24 cellular contexts compared by ENCODE assay signal in genomic region chr22:35905894-35906293, GRCh38.
DNase-seq lines count a peak whose midpoint lies in the region; ATAC-seq, FAIRE-seq and TF ChIP-seq lines count a peak whose summit lies in the region.
"Had no signal": no experiment of that assay in that cellular context is flagged by ENCODE, and none has a peak within 500 bp of the region (broad histone marks: within the 10 kb centered on the region; RNA-seq: fewer than 3 reads in every experiment).

No MANE protein-coding gene starts in this region.

- H3K27ac ChIP-seq in DOHH2 (ENCODE audit: low read depth, low read length) (peak overlapping the region; percentile 75), astrocyte (ENCODE audit: low read depth, low read length) (no peak overlapping the region), psoas muscle (peak overlapping the region; percentile 39), transverse colon (no peak overlapping the region)
- H3K27ac ChIP-seq: GM23248, HL-60, SJSA1 had no signal

- TF ChIP-seq CTCF in DOHH2 (IDR thresholded peaks at IDR 0.05; ENCODE audit: low read depth, low read length, poor library complexity, severe bottlenecking) (no peak), HFFc6 (IDR thresholded peaks at IDR 0.05) (no peak), astrocyte (IDR thresholded peaks at IDR 0.05; ENCODE audit: insufficient read depth, low read depth, low read length) (no peak), psoas muscle (IDR thresholded peaks at IDR 0.05) (no peak), nephron progenitor cell (IDR thresholded peaks at IDR 0.05) (no peak), transverse colon (IDR thresholded peaks at IDR 0.05) (no peak)

- FAIRE-seq in astrocyte (lab: Jason Lieb, UNC) = no peak
- FAIRE-seq: GM12891 had no signal

- TF ChIP-seq EP300 in transverse colon (IDR thresholded peaks at IDR 0.05; ENCODE audit: low read depth) = no peak

- WGBS in psoas muscle, 3 donors = 93 to 100% (median 97%) methylated on average over 1 of the region's 1 CpG
- WGBS in transverse colon (ENCODE audit: low coverage in 1 of 2), 2 donors = 93 to 97% methylated on average over 1 of the region's 1 CpG

- H3K9ac ChIP-seq in astrocyte (ENCODE audit: low read length) = no peak overlapping the region
- H3K9ac ChIP-seq: GM23248 had no signal

- H3K4me1 Mint-ChIP-seq in HFFc6 (ENCODE audit: low read depth) (peaks cover 67% of the 10 kb centered on the region), astrocyte (ENCODE audit: low read depth, unreplicated experiment) (peaks cover 33% of the 10 kb centered on the region), nephron progenitor cell (peaks cover 45% of the 10 kb centered on the region)

- ATAC-seq in psoas muscle = no peak
- ATAC-seq: Panc1 had no signal

- H4K20me1 ChIP-seq in DOHH2 (ENCODE audit: control insufficient read depth, insufficient read depth, low read depth, low read length) (no peaks in the 10 kb centered on the region), astrocyte (ENCODE audit: insufficient read depth, low read length) (peaks cover 43% of the 10 kb centered on the region)

- H3K27ac Mint-ChIP-seq in HFFc6 (0 out of 2 replicates have a peak overlapping the region, but pooled peaks have one; percentile 24), astrocyte (ENCODE audit: unreplicated experiment) (no peak overlapping the region), nephron progenitor cell (no peak overlapping the region)
- H3K27ac Mint-ChIP-seq: CD4-positive, alpha-beta T cell; H9 had no signal

- peak overlapping the region; percentile 42 for H3K4me3 ChIP-seq in DOHH2 (ENCODE audit: low read length)
- H3K4me3 ChIP-seq in astrocyte (ENCODE audit: insufficient read depth, low read depth, low read length) = no peak overlapping the region
- H3K4me3 ChIP-seq in psoas muscle = no peak overlapping the region
- H3K4me3 ChIP-seq in transverse colon = no peak overlapping the region
- H3K4me3 ChIP-seq: GM23248, SJSA1 had no signal

- H3K79me2 ChIP-seq in DOHH2 (ENCODE audit: control insufficient read depth, low read length) (peaks cover 97% of the 10 kb centered on the region), astrocyte (ENCODE audit: insufficient read depth, low read length) (peaks cover 70% of the 10 kb centered on the region)

- no peaks in the 10 kb centered on the region for H3K9me2 ChIP-seq in DOHH2 (replicated peaks; ENCODE audit: control insufficient read depth, low read length)

- H3K36me3 ChIP-seq in DOHH2 (ENCODE audit: control insufficient read depth, low read length) (peaks cover 4% of the 10 kb centered on the region; the same call in 1 of the 2 replicates), astrocyte (ENCODE audit: insufficient read depth, low read length) (no peaks in the 10 kb centered on the region), psoas muscle (ENCODE audit: insufficient read depth in 1 of 2, low read depth in 1 of 2) (no peaks in the 10 kb centered on the region), transverse colon (no peaks in the 10 kb centered on the region)
- H3K36me3 ChIP-seq: SJSA1 had no signal

- H2AFZ ChIP-seq in astrocyte (ENCODE audit: low read depth, low read length) = no peak overlapping the region
- H2AFZ ChIP-seq: GM23248 had no signal

- DNase-seq in HFFc6 (no peak), astrocyte (ENCODE audit: low read depth) (peak; percentile 42), psoas muscle (no peak), nephron progenitor cell (no peak), C1 segment of cervical spinal cord (lab: John Stamatoyannopoulos, UW) (no peak), transverse colon (no peak)
- DNase-seq: CD4-positive, alpha-beta T cell; COR-L47; DMS 273 treated with DMSO at 0.1 percent for 48 hours; DND-41; GM23248; H9; KBM-7; MM.1S; NCI-H1048; NCI-H1417 treated with DMSO at 0.1 percent for 48 hours; NCI-H187; NCI-H2107; NCI-H510A had no signal

- H3K9me3 ChIP-seq in DOHH2 (ENCODE audit: control insufficient read depth, insufficient read depth, low read length) (no peaks in the 10 kb centered on the region), astrocyte (ENCODE audit: insufficient read depth, low read depth, low read length) (no peaks in the 10 kb centered on the region), psoas muscle (no peaks in the 10 kb centered on the region), transverse colon (no peaks in the 10 kb centered on the region)
- H3K9me3 ChIP-seq: SJSA1 had no signal

- H3K9me3 Mint-ChIP-seq in HFFc6 (no peaks in the 10 kb centered on the region), astrocyte (ENCODE audit: unreplicated experiment) (no peaks in the 10 kb centered on the region), nephron progenitor cell (no peaks in the 10 kb centered on the region)
- H3K9me3 Mint-ChIP-seq: CD4-positive, alpha-beta T cell; H9 had no signal

- TF ChIP-seq POLR2A in transverse colon (IDR thresholded peaks at IDR 0.05) = no peak

- intact Hi-C loops in psoas muscle (cut with DNase I) = no loop called here
- intact Hi-C loops in transverse colon (cut with DNase I; ENCODE audit: low total_unique reads) = no loop called here

- in situ Hi-C loops in transverse colon (cut with MboI; ENCODE audit: low pct_ligation_motif_present in 1 of 4, low pct_unique_long_range_greater_than_20kb in 1 of 4, low sequenced_read_pairs in 3 of 4) = loop anchor here in 1 of 4 donors (25.0 kb wide), 1 partner anchor 269 kb away; the partner anchor contains the start of gene APOL6

- H3K27me3 Mint-ChIP-seq in HFFc6 (ENCODE audit: insufficient read depth) (no peaks in the 10 kb centered on the region; the same call in 1 of the 2 replicates), astrocyte (ENCODE audit: low read depth, unreplicated experiment) (no peaks in the 10 kb centered on the region), nephron progenitor cell (ENCODE audit: low read depth, poor library complexity) (no peaks in the 10 kb centered on the region)
- H3K27me3 Mint-ChIP-seq: CD4-positive, alpha-beta T cell had no signal

- no peaks in the 10 kb centered on the region for H3K27me3 ChIP-seq in DOHH2 (ENCODE audit: control insufficient read depth, low read length)
- H3K27me3 ChIP-seq in astrocyte (ENCODE audit: insufficient read depth, low read length) = no peaks in the 10 kb centered on the region
- H3K27me3 ChIP-seq in psoas muscle (ENCODE audit: insufficient read depth in 3 of 3, low read length in 2 of 3) = peaks cover 0 to 6% (median 0%) of the 10 kb centered on the region in 3 donors
- no peaks in the 10 kb centered on the region for H3K27me3 ChIP-seq in transverse colon
- H3K27me3 ChIP-seq: SJSA1 had no signal

- H3K4me2 ChIP-seq in DOHH2 (ENCODE audit: low read length) (peak overlapping the region; percentile 69), astrocyte (ENCODE audit: low read length) (no peak overlapping the region)

- H3K36me3 Mint-ChIP-seq in HFFc6 (ENCODE audit: low read depth) (no peaks in the 10 kb centered on the region), astrocyte (ENCODE audit: low read depth, unreplicated experiment) (no peaks in the 10 kb centered on the region), nephron progenitor cell (ENCODE audit: low read depth) (peaks cover 12% of the 10 kb centered on the region)

- H3K4me1 ChIP-seq in DOHH2 (ENCODE audit: control insufficient read depth, low read length) = peaks cover 99% of the 10 kb centered on the region
- peaks cover 21% of the 10 kb centered on the region for H3K4me1 ChIP-seq in astrocyte (ENCODE audit: insufficient read depth, low read length)
- peaks cover 50% of the 10 kb centered on the region for H3K4me1 ChIP-seq in psoas muscle
- peaks cover 0 to 27% (median 5%) of the 10 kb centered on the region in 4 donors for H3K4me1 ChIP-seq in transverse colon

- peaks cover 32% of the 10 kb centered on the region for H3F3A ChIP-seq in DOHH2 (ENCODE audit: control insufficient read depth, insufficient read depth)

- H3K4me3 Mint-ChIP-seq in HFFc6 (no peak overlapping the region), astrocyte (ENCODE audit: unreplicated experiment) (no peak overlapping the region), nephron progenitor cell (no peak overlapping the region)
- H3K4me3 Mint-ChIP-seq: CD4-positive, alpha-beta T cell; H9 had no signal

Comparison
In these comparisons a context has a peak if more than half of its experiments do, and no peak if none do; other contexts are left out.
1. H3K27ac ChIP-seq: peak in DOHH2 (single experiment) and psoas muscle (single experiment); none in astrocyte (single experiment) and transverse colon (0 of 4).